8 cellular contexts compared by ENCODE assay signal in genomic region chrX:38664285-38664684, GRCh38.
DNase-seq lines count a peak whose midpoint lies in the region; ATAC-seq, FAIRE-seq and TF ChIP-seq lines count a peak whose summit lies in the region.

No MANE protein-coding gene starts in this region.

- no peak overlapping the region for H2AFZ ChIP-seq in HCT116 (ENCODE audit: low read depth, low read length, poor library complexity, severe bottlenecking)

- TF ChIP-seq POLR2A in HCT116 (IDR thresholded peaks at IDR 0.05; ENCODE audit: borderline replicate concordance, extremely low read depth, insufficient read depth, insufficient read length) = no peak

- H3K4me2 ChIP-seq in HCT116 (ENCODE audit: low read length) = no peak overlapping the region

- CTCF ChIA-PET in HCT116 (lab: Charles Lee) = no interaction called here

- no peak overlapping the region for H3K9ac ChIP-seq in HCT116 (ENCODE audit: low read length)

- H3K27ac ChIP-seq in HCT116 (ENCODE audit: low read depth, low read length) = no peak overlapping the region

- intact Hi-C loops in HCT116 (cut with micrococcal nuclease) = loop anchor here (5.0 kb wide), 1 partner anchor 488 kb away; no protein-coding TSS in a partner anchor

- no peaks in the 10 kb centered on the region for H3K4me1 ChIP-seq in HCT116 (ENCODE audit: control insufficient read depth in 1 of 2, insufficient read depth in 2 of 2, low read length in 2 of 2)

- H3K79me2 ChIP-seq in HCT116 (ENCODE audit: insufficient read depth, low read length) = no peaks in the 10 kb centered on the region

- H4K20me1 ChIP-seq in HCT116 (ENCODE audit: insufficient read depth) = no peaks in the 10 kb centered on the region

- POLR2A ChIA-PET in HCT116 (lab: Charles Lee) = no interaction called here

- no peaks in the 10 kb centered on the region for H3K27me3 ChIP-seq in HCT116 (ENCODE audit: insufficient read depth, low read length)

- peak; percentile 74 for ATAC-seq in HCT116
- no peak for ATAC-seq in GM19452 (IDR thresholded peaks at IDR 0.05; ENCODE audit: unreplicated experiment)

- H3K9me2 ChIP-seq in HCT116 (ENCODE audit: insufficient read depth) = no peaks in the 10 kb centered on the region

- FAIRE-seq in D721Med (lab: Jason Lieb, UNC) = no peak

- no peaks in the 10 kb centered on the region for H3K36me3 ChIP-seq in HCT116 (ENCODE audit: control insufficient read depth in 1 of 2, insufficient read depth in 2 of 2, low read length in 2 of 2)

- TF ChIP-seq RAD21 in HCT116 (IDR thresholded peaks at IDR 0.05; ENCODE audit: low read depth) = peak; percentile 58

- BruUV-seq in HCT116 (replicated peaks; lab: Mats Ljungman, UMichigan) = no TSS peak

- DNase-seq in D721Med (ENCODE audit: insufficient read length, low spot score) = no peak
- DNase-seq in HCT116 (ENCODE audit: low read depth, low spot score) = peak; percentile 26
- DNase-seq in OCI-M2 (lab: John Stamatoyannopoulos, UW; ENCODE audit: unreplicated experiment) = peak; percentile 15
- peak; percentile 61 for DNase-seq in fibroblast of the aortic adventitia (ENCODE audit: low read depth)
- DNase-seq in superior temporal gyrus (ENCODE audit: extremely low spot score) = peak; percentile 68
- DNase-seq in cerebellar nuclear complex (lab: John Stamatoyannopoulos, UW) = no peak
- no peak for DNase-seq in GF-D8 (lab: John Stamatoyannopoulos, UW)

- RAD21 ChIA-PET in HCT116 (lab: Charles Lee; ENCODE audit: low non-redundant PET in 1 of 2, low total read pairs in 2 of 2, uncharacterized antibody in 2 of 2, unreplicated experiment in 2 of 2) = no interaction called here

- no peak overlapping the region for H3K4me3 ChIP-seq in HCT116 (replicated peaks in 1 of 2; ENCODE audit: low read depth in 1 of 2, low read length in 2 of 2)
- H3K4me3 ChIP-seq in fibroblast of the aortic adventitia (ENCODE audit: low read depth, low read length) = no peak overlapping the region

- no peaks in the 10 kb centered on the region for H3K9me3 ChIP-seq in HCT116 (ENCODE audit: control insufficient read depth in 1 of 2, insufficient read depth in 1 of 2, low read depth in 1 of 2, low read length in 2 of 2)

- TF ChIP-seq CTCF in D721Med (IDR thresholded peaks at IDR 0.05; ENCODE audit: insufficient read depth, missing control alignments) = peak; percentile 35
- TF ChIP-seq CTCF in HCT116 (IDR thresholded peaks at IDR 0.05 in 2 of 3, conservative IDR thresholded peaks at IDR 0.05 in 1 of 3; ENCODE audit: borderline replicate concordance in 1 of 3, insufficient read depth in 1 of 3, low read depth in 2 of 3, low read length in 2 of 3) = peak in 2 of 3 experiments; percentile 23 to 40; a peak in 3 of 6 replicates
- peak; percentile 51 for TF ChIP-seq CTCF in fibroblast of the aortic adventitia (IDR thresholded peaks at IDR 0.05; ENCODE audit: insufficient read depth, low read length)

TF ChIP-seq in HCT116, 20 proteins besides CTCF, POLR2A, EP300 and RAD21:
- TF ChIP-seq ZBTB33 (IDR thresholded peaks at IDR 0.05; ENCODE audit: extremely low read depth, insufficient replicate concordance, low read length) (no peak), JUND (IDR thresholded peaks at IDR 0.05) (no peak), EZH2phosphoT487 (IDR thresholded peaks at IDR 0.05; ENCODE audit: borderline replicate concordance) (no peak), POLR2AphosphoS5 (IDR thresholded peaks at IDR 0.05; ENCODE audit: low read depth, low read length) (no peak), TCF7L2 (IDR thresholded peaks at IDR 0.05; ENCODE audit: borderline replicate concordance, extremely low read depth, insufficient read depth, insufficient read length) (no peak), SRF (IDR thresholded peaks at IDR 0.05; ENCODE audit: low read depth) (no peak), EGR1 (IDR thresholded peaks at IDR 0.05; ENCODE audit: low read depth) (no peak), MAX (IDR thresholded peaks at IDR 0.05) (no peak), SP1 (IDR thresholded peaks at IDR 0.05; ENCODE audit: low read depth) (no peak), CEBPB (IDR thresholded peaks at IDR 0.05; ENCODE audit: low read depth) (no peak)
- TF ChIP-seq, protein P1, sequence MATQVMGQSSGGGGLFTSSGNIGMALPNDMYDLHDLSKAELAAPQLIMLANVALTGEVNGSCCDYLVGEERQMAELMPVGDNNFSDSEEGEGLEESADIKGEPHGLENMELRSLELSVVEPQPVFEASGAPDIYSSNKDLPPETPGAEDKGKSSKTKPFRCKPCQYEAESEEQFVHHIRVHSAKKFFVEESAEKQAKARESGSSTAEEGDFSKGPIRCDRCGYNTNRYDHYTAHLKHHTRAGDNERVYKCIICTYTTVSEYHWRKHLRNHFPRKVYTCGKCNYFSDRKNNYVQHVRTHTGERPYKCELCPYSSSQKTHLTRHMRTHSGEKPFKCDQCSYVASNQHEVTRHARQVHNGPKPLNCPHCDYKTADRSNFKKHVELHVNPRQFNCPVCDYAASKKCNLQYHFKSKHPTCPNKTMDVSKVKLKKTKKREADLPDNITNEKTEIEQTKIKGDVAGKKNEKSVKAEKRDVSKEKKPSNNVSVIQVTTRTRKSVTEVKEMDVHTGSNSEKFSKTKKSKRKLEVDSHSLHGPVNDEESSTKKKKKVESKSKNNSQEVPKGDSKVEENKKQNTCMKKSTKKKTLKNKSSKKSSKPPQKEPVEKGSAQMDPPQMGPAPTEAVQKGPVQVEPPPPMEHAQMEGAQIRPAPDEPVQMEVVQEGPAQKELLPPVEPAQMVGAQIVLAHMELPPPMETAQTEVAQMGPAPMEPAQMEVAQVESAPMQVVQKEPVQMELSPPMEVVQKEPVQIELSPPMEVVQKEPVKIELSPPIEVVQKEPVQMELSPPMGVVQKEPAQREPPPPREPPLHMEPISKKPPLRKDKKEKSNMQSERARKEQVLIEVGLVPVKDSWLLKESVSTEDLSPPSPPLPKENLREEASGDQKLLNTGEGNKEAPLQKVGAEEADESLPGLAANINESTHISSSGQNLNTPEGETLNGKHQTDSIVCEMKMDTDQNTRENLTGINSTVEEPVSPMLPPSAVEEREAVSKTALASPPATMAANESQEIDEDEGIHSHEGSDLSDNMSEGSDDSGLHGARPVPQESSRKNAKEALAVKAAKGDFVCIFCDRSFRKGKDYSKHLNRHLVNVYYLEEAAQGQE (IDR thresholded peaks at IDR 0.05; ENCODE audit: low read depth) = no peak

Comparison
In these comparisons a context has a peak if more than half of its experiments do, and no peak if none do; other contexts are left out.
1. DNase-seq: peak in HCT116 (single experiment), OCI-M2 (single experiment), fibroblast of the aortic adventitia (single experiment) and superior temporal gyrus (single experiment); none in D721Med (single experiment), cerebellar nuclear complex (0 of 2) and GF-D8 (single experiment).
2. Peak in every context shown above with its lines, with median percentiles within 50 percentile points of each other: CTCF ChIP-seq.